ENCODE assay signal across 6 cellular contexts in genomic region chr9:96306958-96307357, GRCh38. TPM values are rescaled to one million over a fixed set of nuclear protein-coding genes. Genes with fewer than 3 reads are reported as not detected.
"Had no signal": no experiment of that assay in that cellular context is flagged by ENCODE, and none has a peak within 500 bp of the region (broad histone marks: within the 10 kb centered on the region; RNA-seq: fewer than 3 reads in every experiment).

No MANE protein-coding gene starts in this region.

RNA-seq across cellular contexts. Expression of gene HSD17B3, which starts 5.0 kb away (rescaled TPM):
- total RNA-seq: natural killer cell treated with Interleukin-12 subunit alpha and Interleukin-12 subunit beta and Interleukin-15 and Interleukin-18, amount 100 ng/mL, for 72 hours; neural crest cell; osteocyte; pulmonary artery endothelial cell; right atrium auricular region; urinary bladder had no signal
